In genomic region chr2:106107509-106108131, GRCh38 we compare ENCODE assay signal across 9 cellular contexts.
DNase-seq lines count a peak whose midpoint lies in the region; ATAC-seq and TF ChIP-seq lines count a peak whose summit lies in the region.
"Had no signal": no experiment of that assay in that cellular context is flagged by ENCODE, and none has a peak within 500 bp of the region (broad histone marks: within the 10 kb centered on the region; RNA-seq: fewer than 3 reads in every experiment).

No MANE protein-coding gene starts in this region.

- TF ChIP-seq CTCF in sigmoid colon (IDR thresholded peaks at IDR 0.05) = no peak
- TF ChIP-seq CTCF in tibial nerve (IDR thresholded peaks at IDR 0.05) = no peak
- TF ChIP-seq CTCF in spleen (IDR thresholded peaks at IDR 0.05 in 8 of 11, conservative IDR thresholded peaks at IDR 0.05 in 3 of 11) = no peak

- TF ChIP-seq EP300 in sigmoid colon (IDR thresholded peaks at IDR 0.05) = no peak
- no peak for TF ChIP-seq EP300 in tibial nerve (IDR thresholded peaks at IDR 0.05)

- peak overlapping the region; percentile 34 for H3K4me3 Mint-ChIP-seq in activated naive CD8-positive, alpha-beta T cell treated with anti-CD3 and anti-CD28 coated beads, Interleukin-2, amount 50 U/mL, for 24 hours

- ATAC-seq in HG03159 (IDR thresholded peaks at IDR 0.05; ENCODE audit: unreplicated experiment) = peak; percentile 75
- peak; percentile 83 for ATAC-seq in activated naive CD8-positive, alpha-beta T cell treated with anti-CD3 and anti-CD28 coated beads, Interleukin-2, amount 50 U/mL, for 24 hours
- peak; percentile 80 for ATAC-seq in stimulated activated naive CD8-positive, alpha-beta T cell treated with anti-CD3 and anti-CD28 coated beads, Interleukin-15, Interleukin-2, amounts not matched to agents 100 U/mL and 50 U/mL, for 24 hours

- H3K4me1 ChIP-seq in sigmoid colon (peaks cover 0 to 40% (median 20%) of the 10 kb centered on the region in 4 donors), tibial nerve (peaks cover 0 to 3% (median 0%) of the 10 kb centered on the region in 4 donors), spleen (peaks cover 0 to 14% (median 0%) of the 10 kb centered on the region in 6 donors)

- H3K4me3 ChIP-seq in sigmoid colon (no peak overlapping the region), tibial nerve (no peak overlapping the region), spleen (no peak overlapping the region)

- intact Hi-C loops in sigmoid colon (cut with DNase I) = no loop called here
- intact Hi-C loops in spleen (cut with DNase I; ENCODE audit: low total_unique reads) = loop anchor here (5.0 to 10.0 kb wide), 2 partner anchors 435 to 477 kb away; no protein-coding TSS in a partner anchor

- H3K27ac ChIP-seq in sigmoid colon (no peak overlapping the region), tibial nerve (no peak overlapping the region), spleen (no peak overlapping the region)

- peak overlapping the region; percentile 81 for H3K27ac Mint-ChIP-seq in activated naive CD8-positive, alpha-beta T cell treated with anti-CD3 and anti-CD28 coated beads, Interleukin-2, amount 50 U/mL, for 24 hours
- H3K27ac Mint-ChIP-seq: activated naive CD8-positive, alpha-beta T cell had no signal

- 79 to 84% methylated on average over 14 of the region's 14 CpGs for WGBS in sigmoid colon, 2 donors
- 78% methylated on average over 14 of the region's 14 CpGs for WGBS in tibial nerve, 2 donors
- 74 to 79% (median 74%) methylated on average over 9 to 14 of the region's 14 CpGs for WGBS in spleen, 5 donors

- H3K9me3 ChIP-seq in sigmoid colon (no peaks in the 10 kb centered on the region), tibial nerve (no peaks in the 10 kb centered on the region), spleen (no peaks in the 10 kb centered on the region)

- no peak for TF ChIP-seq POLR2A in sigmoid colon (IDR thresholded peaks at IDR 0.05)
- no peak for TF ChIP-seq POLR2A in tibial nerve (IDR thresholded peaks at IDR 0.05)
- no peak for TF ChIP-seq POLR2A in spleen (IDR thresholded peaks at IDR 0.05)

- H3K27me3 ChIP-seq in sigmoid colon (no peaks in the 10 kb centered on the region), tibial nerve (no peaks in the 10 kb centered on the region), spleen (replicated peaks in 1 of 7) (no peaks in the 10 kb centered on the region)

- no peaks in the 10 kb centered on the region for H3K9me3 Mint-ChIP-seq in activated naive CD8-positive, alpha-beta T cell treated with anti-CD3 and anti-CD28 coated beads, Interleukin-2, amount 50 U/mL, for 24 hours

- peaks cover 4% of the 10 kb centered on the region for H3K36me3 Mint-ChIP-seq in activated naive CD8-positive, alpha-beta T cell treated with anti-CD3 and anti-CD28 coated beads, Interleukin-2, amount 50 U/mL, for 24 hours (ENCODE audit: low read depth)
- H3K36me3 Mint-ChIP-seq: activated naive CD8-positive, alpha-beta T cell had no signal

- H3K4me1 Mint-ChIP-seq in activated naive CD8-positive, alpha-beta T cell treated with anti-CD3 and anti-CD28 coated beads, Interleukin-2, amount 50 U/mL, for 24 hours = peaks cover 4% of the 10 kb centered on the region

- DNase-seq in stimulated activated naive CD4-positive, alpha-beta T cell treated with Interleukin-2 at 50 U/mL for 16 hours (lab: John Stamatoyannopoulos, UW) = peak; percentile 37
- no peak for DNase-seq in stimulated activated naive CD4-positive, alpha-beta T cell (lab: John Stamatoyannopoulos, UW)
- DNase-seq in activated naive CD8-positive, alpha-beta T cell treated with anti-CD3 and anti-CD28 coated beads, Interleukin-2, amount 50 U/mL, for 24 hours = peak; percentile 51
- DNase-seq in stimulated activated naive CD8-positive, alpha-beta T cell treated with anti-CD3 and anti-CD28 coated beads, Interleukin-15, Interleukin-2, amounts not matched to agents 100 U/mL and 50 U/mL, for 24 hours = peak; percentile 58
- DNase-seq in sigmoid colon (no peak), tibial nerve (ENCODE audit: low spot score in 2 of 2) (no peak), spleen (no peak)

- peaks cover 7 to 16% (median 10%) of the 10 kb centered on the region in 4 donors for H3K36me3 ChIP-seq in sigmoid colon
- peaks cover 0 to 51% (median 6%) of the 10 kb centered on the region in 3 donors for H3K36me3 ChIP-seq in tibial nerve
- H3K36me3 ChIP-seq in spleen = peaks cover 0 to 90% (median 31%) of the 10 kb centered on the region in 6 donors

- H3K27me3 Mint-ChIP-seq in activated naive CD8-positive, alpha-beta T cell treated with anti-CD3 and anti-CD28 coated beads, Interleukin-2, amount 50 U/mL, for 24 hours = no peaks in the 10 kb centered on the region
- H3K27me3 Mint-ChIP-seq: activated naive CD8-positive, alpha-beta T cell had no signal

Comparison
In these comparisons a context has a peak if more than half of its experiments do, and no peak if none do; other contexts are left out.
1. DNase-seq: peak in stimulated activated naive CD4-positive, alpha-beta T cell treated with Interleukin-2 at 50 U/mL for 16 hours (single experiment), activated naive CD8-positive, alpha-beta T cell treated with anti-CD3 and anti-CD28 coated beads, Interleukin-2, amount 50 U/mL, for 24 hours (single experiment) and stimulated activated naive CD8-positive, alpha-beta T cell treated with anti-CD3 and anti-CD28 coated beads, Interleukin-15, Interleukin-2, amounts not matched to agents 100 U/mL and 50 U/mL, for 24 hours (single experiment); none in stimulated activated naive CD4-positive, alpha-beta T cell (0 of 6), sigmoid colon (single experiment), tibial nerve (0 of 2) and spleen (single experiment).
2. Peak in every context shown above with its lines, with median percentiles within 50 percentile points of each other: ATAC-seq.